8 cellular contexts compared by ENCODE assay signal in genomic region chr4:114384629-114385028, GRCh38.
A peak's percentile ranks its signal among the peaks of the same experiment; 100 is the strongest.
DNase-seq lines count a peak whose midpoint lies in the region; ATAC-seq and FAIRE-seq lines count a peak whose summit lies in the region.

No MANE protein-coding gene starts in this region.

- H3K36me3 Mint-ChIP-seq in activated T-cell treated with anti-CD3 and anti-CD28 coated beads, Interleukin-2, amount 50 U/mL, for 24 hours (ENCODE audit: low read depth), result no peaks in the 10 kb centered on the region

- H3K27me3 Mint-ChIP-seq in activated T-cell treated with anti-CD3 and anti-CD28 coated beads, Interleukin-2, amount 50 U/mL, for 24 hours, result peaks cover 10% of the 10 kb centered on the region

- H3K27ac Mint-ChIP-seq in activated T-cell treated with anti-CD3 and anti-CD28 coated beads, Interleukin-2, amount 50 U/mL, for 24 hours, result no peak overlapping the region

- ATAC-seq in HG02870 (IDR thresholded peaks at IDR 0.05; ENCODE audit: unreplicated experiment) (no peak), esophagus mucosa (no peak)

- H3K4me3 Mint-ChIP-seq in activated T-cell treated with anti-CD3 and anti-CD28 coated beads, Interleukin-2, amount 50 U/mL, for 24 hours, result no peak overlapping the region

- DNase-seq in NCI-H345 (lab: John Stamatoyannopoulos, UW) (peak; percentile 17), NCI-H345 treated with DMSO at 0.1 percent for 48 hours (lab: John Stamatoyannopoulos, UW; ENCODE audit: unreplicated experiment) (no peak), NCI-H2171 (lab: John Stamatoyannopoulos, UW) (peak; percentile 1), pulmonary artery endothelial cell (ENCODE audit: low read depth, low spot score) (peak; percentile 11)
- DNase-seq in activated T-cell treated with anti-CD3 and anti-CD28 coated beads, Interleukin-2, amount 50 U/mL, for 24 hours, result no peak

- no peaks in the 10 kb centered on the region for H3K9me3 Mint-ChIP-seq in activated T-cell treated with anti-CD3 and anti-CD28 coated beads, Interleukin-2, amount 50 U/mL, for 24 hours

- H3K4me1 Mint-ChIP-seq in activated T-cell treated with anti-CD3 and anti-CD28 coated beads, Interleukin-2, amount 50 U/mL, for 24 hours (ENCODE audit: low read depth), result no peaks in the 10 kb centered on the region

- peak; percentile 94 for FAIRE-seq in endometrium (lab: Jason Lieb, UNC)

Comparison
In these comparisons a context has a peak if more than half of its experiments do, and no peak if none do; other contexts are left out.
1. DNase-seq: peak in NCI-H345 (single experiment), NCI-H2171 (single experiment) and pulmonary artery endothelial cell (single experiment); none in NCI-H345 treated with DMSO at 0.1 percent for 48 hours (single experiment) and activated T-cell treated with anti-CD3 and anti-CD28 coated beads, Interleukin-2, amount 50 U/mL, for 24 hours (single experiment).